In the genomic region with DNA sequence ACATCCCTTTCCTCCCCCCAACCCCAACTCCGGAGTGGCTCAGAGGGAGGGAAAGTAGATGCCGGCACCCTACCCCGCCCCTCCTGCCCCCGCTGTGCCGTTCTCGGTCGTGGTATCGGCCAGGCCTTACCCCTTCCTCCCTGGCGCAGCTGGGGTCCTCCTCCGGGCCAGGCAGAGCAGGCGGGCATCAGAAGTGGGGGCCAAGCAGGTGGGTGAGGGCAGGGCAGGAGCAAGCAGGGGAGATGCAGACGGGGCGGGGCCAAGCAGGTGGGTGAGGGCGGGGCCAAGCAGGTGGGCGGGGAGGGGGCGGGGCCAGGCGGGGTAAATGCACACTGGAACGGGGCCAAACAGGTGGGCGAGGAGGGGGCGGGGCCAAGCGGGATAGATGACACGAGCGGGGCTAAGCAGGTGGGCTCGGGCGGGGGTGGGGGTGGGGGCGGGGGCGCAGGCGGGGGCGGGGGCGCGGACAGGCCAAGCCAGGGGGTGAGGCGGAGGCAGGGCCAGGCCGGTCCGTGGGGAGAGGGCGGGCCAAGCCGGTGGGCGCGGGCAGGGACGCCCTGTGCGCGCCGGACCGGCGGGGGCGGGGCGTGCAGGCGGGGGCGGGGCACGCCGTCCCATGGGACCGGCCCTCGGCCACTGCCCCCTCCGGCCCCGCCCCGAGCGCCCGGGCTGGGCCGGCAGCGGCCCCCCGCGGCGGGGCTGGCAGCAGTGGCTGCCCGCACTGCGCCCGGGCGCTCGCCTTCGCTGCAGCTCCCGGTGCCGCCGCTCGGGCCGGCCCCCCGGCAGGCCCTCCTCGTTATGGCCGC, we compare ENCODE assay signal across 8 cellular contexts. TPM values are rescaled to one million over a fixed set of nuclear protein-coding genes. Genes with fewer than 3 reads are reported as not detected.
DNase-seq lines count a peak whose midpoint lies in the region; ATAC-seq, FAIRE-seq and TF ChIP-seq lines count a peak whose summit lies in the region.
"Had no signal": no experiment of that assay in that cellular context is flagged by ENCODE, and none has a peak within 500 bp of the region (broad histone marks: within the 10 kb centered on the region; RNA-seq: fewer than 3 reads in every experiment).

A gene with protein sequence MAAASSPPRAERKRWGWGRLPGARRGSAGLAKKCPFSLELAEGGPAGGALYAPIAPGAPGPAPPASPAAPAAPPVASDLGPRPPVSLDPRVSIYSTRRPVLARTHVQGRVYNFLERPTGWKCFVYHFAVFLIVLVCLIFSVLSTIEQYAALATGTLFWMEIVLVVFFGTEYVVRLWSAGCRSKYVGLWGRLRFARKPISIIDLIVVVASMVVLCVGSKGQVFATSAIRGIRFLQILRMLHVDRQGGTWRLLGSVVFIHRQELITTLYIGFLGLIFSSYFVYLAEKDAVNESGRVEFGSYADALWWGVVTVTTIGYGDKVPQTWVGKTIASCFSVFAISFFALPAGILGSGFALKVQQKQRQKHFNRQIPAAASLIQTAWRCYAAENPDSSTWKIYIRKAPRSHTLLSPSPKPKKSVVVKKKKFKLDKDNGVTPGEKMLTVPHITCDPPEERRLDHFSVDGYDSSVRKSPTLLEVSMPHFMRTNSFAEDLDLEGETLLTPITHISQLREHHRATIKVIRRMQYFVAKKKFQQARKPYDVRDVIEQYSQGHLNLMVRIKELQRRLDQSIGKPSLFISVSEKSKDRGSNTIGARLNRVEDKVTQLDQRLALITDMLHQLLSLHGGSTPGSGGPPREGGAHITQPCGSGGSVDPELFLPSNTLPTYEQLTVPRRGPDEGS (plus strand): TSS at position 708 of the 806 bp plus-strand sequence. CDS start 91 bp downstream, at position 799.
A gene with protein sequence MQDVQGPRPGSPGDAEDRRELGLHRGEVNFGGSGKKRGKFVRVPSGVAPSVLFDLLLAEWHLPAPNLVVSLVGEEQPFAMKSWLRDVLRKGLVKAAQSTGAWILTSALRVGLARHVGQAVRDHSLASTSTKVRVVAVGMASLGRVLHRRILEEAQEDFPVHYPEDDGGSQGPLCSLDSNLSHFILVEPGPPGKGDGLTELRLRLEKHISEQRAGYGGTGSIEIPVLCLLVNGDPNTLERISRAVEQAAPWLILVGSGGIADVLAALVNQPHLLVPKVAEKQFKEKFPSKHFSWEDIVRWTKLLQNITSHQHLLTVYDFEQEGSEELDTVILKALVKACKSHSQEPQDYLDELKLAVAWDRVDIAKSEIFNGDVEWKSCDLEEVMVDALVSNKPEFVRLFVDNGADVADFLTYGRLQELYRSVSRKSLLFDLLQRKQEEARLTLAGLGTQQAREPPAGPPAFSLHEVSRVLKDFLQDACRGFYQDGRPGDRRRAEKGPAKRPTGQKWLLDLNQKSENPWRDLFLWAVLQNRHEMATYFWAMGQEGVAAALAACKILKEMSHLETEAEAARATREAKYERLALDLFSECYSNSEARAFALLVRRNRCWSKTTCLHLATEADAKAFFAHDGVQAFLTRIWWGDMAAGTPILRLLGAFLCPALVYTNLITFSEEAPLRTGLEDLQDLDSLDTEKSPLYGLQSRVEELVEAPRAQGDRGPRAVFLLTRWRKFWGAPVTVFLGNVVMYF (N-terminal part only) (minus strand): TSS at position 214 of the 806 bp plus-strand sequence. CDS start 21,478 bp downstream, outside the sequence.

- H4K20me1 ChIP-seq in KMS-11 (ENCODE audit: insufficient read depth) (no peaks in the 10 kb centered on the region), K562 (replicated peaks; ENCODE audit: control insufficient read depth, insufficient read depth, low read length) (peaks cover 11% of the 10 kb centered on the region)

- H3K4me1 ChIP-seq in KMS-11 (ENCODE audit: low read depth, poor library complexity, severe bottlenecking), result peaks cover 55% of the 10 kb centered on the region
- H3K4me1 ChIP-seq in K562 (replicated peaks in 1 of 2; ENCODE audit: control insufficient read depth in 2 of 2, insufficient read depth in 2 of 2, low read length in 2 of 2), result peaks cover 0 to 27% of the 10 kb centered on the region in 2 experiments; a peak in 2 of 5 replicates
- H3K4me1 ChIP-seq in right lobe of liver, result no peaks in the 10 kb centered on the region

- H3K9me1 ChIP-seq in K562 (ENCODE audit: control insufficient read depth, insufficient read depth, low read length), result no peaks in the 10 kb centered on the region

- H3K4me3 ChIP-seq in KMS-11 (IDR thresholded peaks at IDR 0.05; ENCODE audit: insufficient read depth, low read depth, low read length) (no peak within 1 kb of the TSS), K562 (no peak within 1 kb of the TSS), right lobe of liver (peak within 1 kb of the TSS; percentile 14 to 49 (median 16)), brain microvascular endothelial cell (ENCODE audit: low read depth, low read length) (no peak within 1 kb of the TSS)
- H3K4me3 ChIP-seq: SK-N-MC had no signal

- POLR2A ChIA-PET in K562 (lab: Yijun Ruan, JAX), result no interaction called here

- TF ChIP-seq POLR2A in K562 (conservative IDR thresholded peaks at IDR 0.05), result no peak
- peak; percentile 56 for TF ChIP-seq POLR2A in right lobe of liver (IDR thresholded peaks at IDR 0.05)

- peak within 1 kb of the TSS; percentile 95 for H3K4me2 ChIP-seq in KMS-11
- H3K4me2 ChIP-seq in K562 (ENCODE audit: insufficient read depth, low read length), result no peak within 1 kb of the TSS

- WGBS in K562 (ENCODE audit: insufficient coverage, low coverage, missing lambda C conversion rate), result 8% methylated on average over 14 of the region's 76 CpGs
- WGBS in right lobe of liver (ENCODE audit: insufficient coverage, low coverage, low lambda C conversion rate, missing lambda C conversion rate), result 0% methylated on average over 18 of the region's 76 CpGs

- peak within 1 kb of the TSS; percentile 46; the same call in 1 of the 2 replicates for H3K9ac ChIP-seq in KMS-11
- H3K9ac ChIP-seq in K562 (ENCODE audit: insufficient read depth in 1 of 2, low read depth in 2 of 2, low read length in 2 of 2), result no peak within 1 kb of the TSS

- ATAC-seq in K562 (peak; percentile 98), right lobe of liver (peak; percentile 69 to 82 (median 74))

- BruUV-seq in K562 (replicated peaks; lab: Mats Ljungman, UMichigan), result no TSS peak

- H3K27ac ChIP-seq in KMS-11 (no peak within 1 kb of the TSS), K562 (ENCODE audit: extremely low read depth, low read depth, low read length) (no peak within 1 kb of the TSS), right lobe of liver (no peak within 1 kb of the TSS), brain microvascular endothelial cell (no peak within 1 kb of the TSS)
- H3K27ac ChIP-seq: SK-N-MC had no signal

- CTCF ChIA-PET in K562 (lab: Yijun Ruan, JAX; ENCODE audit: low intra/inter-chr PET ratio), result no interaction called here

- H3K79me2 ChIP-seq in KMS-11 (ENCODE audit: insufficient read depth, low read depth) (peaks cover 5% of the 10 kb centered on the region; the same call in 1 of the 2 replicates), K562 (ENCODE audit: control insufficient read depth, insufficient read depth, low read length) (no peaks in the 10 kb centered on the region)

- in situ Hi-C loops in K562 (cut with MboI) (no loop called here), brain microvascular endothelial cell (cut with HindIII; ENCODE audit: low pct_ligation_motif_present, low sequenced_read_pairs) (no loop called here)

- H2AFZ ChIP-seq in KMS-11 (ENCODE audit: low read depth) (peak within 1 kb of the TSS; percentile 73), K562 (ENCODE audit: low read depth, low read length) (no peak within 1 kb of the TSS)

- intact Hi-C loops in K562 (cut with micrococcal nuclease), result no loop called here
- intact Hi-C loops in right lobe of liver (cut with DNase I), result loop anchor here in 1 of 2 donors (10.0 kb wide), 1 partner anchor 70 kb away; no protein-coding TSS in a partner anchor

- no peak for TF ChIP-seq EP300 in K562 (IDR thresholded peaks at IDR 0.05; ENCODE audit: low read length)

- no peak for FAIRE-seq in K562 (lab: Jason Lieb, UNC)

- no peak for TF ChIP-seq RAD21 in K562 (CRISPR knock-in tag; conservative IDR thresholded peaks at IDR 0.05 in 1 of 2, IDR thresholded peaks at IDR 0.05 in 1 of 2)

- no peaks in the 10 kb centered on the region for H3K36me3 ChIP-seq in KMS-11 (ENCODE audit: insufficient read depth)
- H3K36me3 ChIP-seq in K562 (ENCODE audit: control insufficient read depth, insufficient read depth, low read length), result no peaks in the 10 kb centered on the region
- H3K36me3 ChIP-seq in right lobe of liver, result no peaks in the 10 kb centered on the region
- no peaks in the 10 kb centered on the region for H3K36me3 ChIP-seq in brain microvascular endothelial cell (replicated peaks)

- no peaks in the 10 kb centered on the region for H3K9me3 ChIP-seq in K562 (replicated peaks; ENCODE audit: control insufficient read depth, insufficient read depth, low read depth, low read length)
- no peaks in the 10 kb centered on the region for H3K9me3 ChIP-seq in right lobe of liver

- TF ChIP-seq CTCF in KMS-11 (conservative IDR thresholded peaks at IDR 0.05; ENCODE audit: low read depth, low read length) (no peak), K562 (IDR thresholded peaks at IDR 0.05 in 2 of 3, conservative IDR thresholded peaks at IDR 0.05 in 1 of 3; ENCODE audit: insufficient read depth in 2 of 3, low read depth in 1 of 3, low read length in 3 of 3) (no peak), right lobe of liver (IDR thresholded peaks at IDR 0.05) (peak in 1 of 4 donors; percentile 16), brain microvascular endothelial cell (IDR thresholded peaks at IDR 0.05; ENCODE audit: low read depth, low read length, missing control alignments) (no peak)

- H3K27me3 ChIP-seq in KMS-11 (ENCODE audit: insufficient read depth, low read depth) (no peaks in the 10 kb centered on the region), K562 (ENCODE audit: control insufficient read depth in 2 of 2, insufficient read depth in 2 of 2, low read length in 2 of 2) (peaks cover 2 to 37% of the 10 kb centered on the region in 2 experiments; a peak in 2 of 5 replicates), right lobe of liver (peaks cover 0 to 4% of the 10 kb centered on the region in 2 donors), brain microvascular endothelial cell (replicated peaks) (peaks cover 51% of the 10 kb centered on the region)

- peak; percentile 82 for DNase-seq in UCSD-AML1 (lab: John Stamatoyannopoulos, UW; ENCODE audit: unreplicated experiment)
- DNase-seq in K562 (ENCODE audit: extremely low read depth in 1 of 4, low spot score in 3 of 4), result peak; percentile 48 to 98 (median 94)
- DNase-seq in right lobe of liver, result peak; percentile 54 to 67 (median 55)
- peak; percentile 48 for DNase-seq in stimulated activated CD8-positive, alpha-beta memory T cell treated with anti-CD3 and anti-CD28 coated beads, Interleukin-12 subunit alpha, Interleukin-12 subunit beta, amount 100 ng/mL, for 4 hours (ENCODE audit: low read depth)
- DNase-seq in brain microvascular endothelial cell, result no peak
- no peak for DNase-seq in mesenteric fat pad (ENCODE audit: low spot score)

RNA-seq across cellular contexts. Expression of the first gene that starts in this region (rescaled TPM):
- not detected in 2 replicates for total RNA-seq in K562 (2011; cell fraction: chromatin; rRNA removed; ENCODE audit: low replicate concordance)
- total RNA-seq in K562 (2011; cell fraction: nucleolus; rRNA removed), result not detected in 2 replicates
- not detected in 2 replicates for total RNA-seq in K562 (2011; cell fraction: nucleoplasm; rRNA removed)
- total RNA-seq in K562 (2014; rRNA removed) (not detected in 2 replicates), K562 (2014; rRNA removed; fragmentation: Illumina TruSeq; extraction: Trizol) (not detected in 2 replicates), K562 (2015; rRNA removed; fragmentation: Illumina TruSeq; extraction: Trizol) (not detected in 2 replicates), K562 (2021) (0.44 and 0.45 TPM in 2 replicates), right lobe of liver (1 to 10 TPM in 4 of 6 experiments, under 1 TPM in 2; 0.61 to 2.4 (median 1.8) TPM), mesenteric fat pad (10.7 TPM)
- polyA plus RNA-seq in K562 (2011; rRNA removed) (not detected in 2 replicates), K562 (2014; fragmentation: Illumina TruSeq; extraction: Trizol) (not detected in 2 replicates), K562 (2014; fragmentation: Nextera tagmentation; extraction: Ambion mirVana) (not detected), K562 (2014; rRNA removed) (not detected in 2 replicates)
- 0.01 and 0.06 TPM in 2 replicates for polyA plus RNA-seq in K562 (2011; cell fraction: cytosol; rRNA removed)
- polyA plus RNA-seq in K562 (2011; cell fraction: nucleus; rRNA removed), result not detected in 2 replicates
- not detected in 2 replicates for polyA plus RNA-seq in K562 (2012)
- not detected in 2 replicates for polyA minus RNA-seq in K562 (2011; rRNA and poly(A)+ RNA removed)
- polyA minus RNA-seq in K562 (2011; cell fraction: cytosol; rRNA and poly(A)+ RNA removed), result not detected in 2 replicates
- 0.13 TPM in 1 of 2 replicates, not detected in the other for polyA minus RNA-seq in K562 (2011; cell fraction: nucleus; rRNA and poly(A)+ RNA removed)

RNA-seq across cellular contexts. Expression of the second gene that starts in this region (rescaled TPM):
- total RNA-seq in K562 (2011; cell fraction: chromatin; rRNA removed; ENCODE audit: low replicate concordance), result not detected in 2 replicates
- total RNA-seq in K562 (2011; cell fraction: nucleolus; rRNA removed), result not detected in 2 replicates
- not detected in 2 replicates for total RNA-seq in K562 (2011; cell fraction: nucleoplasm; rRNA removed)
- total RNA-seq in K562 (2014; rRNA removed) (not detected in 2 replicates), K562 (2014; rRNA removed; fragmentation: Illumina TruSeq; extraction: Trizol) (not detected in 2 replicates), K562 (2015; rRNA removed; fragmentation: Illumina TruSeq; extraction: Trizol) (not detected in 2 replicates), K562 (2021) (not detected in 2 replicates), right lobe of liver (not detected), mesenteric fat pad (not detected)
- polyA plus RNA-seq in K562 (2011; rRNA removed) (not detected in 2 replicates), K562 (2014; fragmentation: Illumina TruSeq; extraction: Trizol) (not detected in 2 replicates), K562 (2014; fragmentation: Nextera tagmentation; extraction: Ambion mirVana) (not detected), K562 (2014; rRNA removed) (not detected in 2 replicates)
- polyA plus RNA-seq in K562 (2011; cell fraction: cytosol; rRNA removed), result not detected in 2 replicates
- not detected in 2 replicates for polyA plus RNA-seq in K562 (2011; cell fraction: nucleus; rRNA removed)
- 0.03 TPM in 1 of 2 replicates, not detected in the other for polyA plus RNA-seq in K562 (2012)
- polyA minus RNA-seq in K562 (2011; rRNA and poly(A)+ RNA removed), result not detected in 2 replicates
- polyA minus RNA-seq in K562 (2011; cell fraction: cytosol; rRNA and poly(A)+ RNA removed), result not detected in 2 replicates
- polyA minus RNA-seq in K562 (2011; cell fraction: nucleus; rRNA and poly(A)+ RNA removed), result not detected in 2 replicates

Comparison
In these comparisons a context has a peak if more than half of its experiments do, and no peak if none do; other contexts are left out.
1. Peak in DNase-seq and ATAC-seq in K562; RNA of the genes that start here not detected or under 1 TPM.
2. H3K4me3 ChIP-seq: peak in right lobe of liver (3 of 3); none in KMS-11 (single experiment), K562 (single experiment) and brain microvascular endothelial cell (single experiment).
3. DNase-seq: peak in UCSD-AML1 (single experiment), right lobe of liver (3 of 3) and stimulated activated CD8-positive, alpha-beta memory T cell treated with anti-CD3 and anti-CD28 coated beads, Interleukin-12 subunit alpha, Interleukin-12 subunit beta, amount 100 ng/mL, for 4 hours (single experiment); none in brain microvascular endothelial cell (single experiment) and mesenteric fat pad (single experiment).